1 cellular context compared by ENCODE assay signal in genomic region chr2:36277876-36278523, GRCh38.
TF ChIP-seq lines count a peak whose summit lies in the region.

No MANE protein-coding gene starts in this region.

TF ChIP-seq in IMR-90, 13 proteins besides CTCF, POLR2A, EP300 and RAD21 (continued from another document):
- TF ChIP-seq, protein P1, sequence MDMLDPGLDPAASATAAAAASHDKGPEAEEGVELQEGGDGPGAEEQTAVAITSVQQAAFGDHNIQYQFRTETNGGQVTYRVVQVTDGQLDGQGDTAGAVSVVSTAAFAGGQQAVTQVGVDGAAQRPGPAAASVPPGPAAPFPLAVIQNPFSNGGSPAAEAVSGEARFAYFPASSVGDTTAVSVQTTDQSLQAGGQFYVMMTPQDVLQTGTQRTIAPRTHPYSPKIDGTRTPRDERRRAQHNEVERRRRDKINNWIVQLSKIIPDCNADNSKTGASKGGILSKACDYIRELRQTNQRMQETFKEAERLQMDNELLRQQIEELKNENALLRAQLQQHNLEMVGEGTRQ (IDR thresholded peaks at IDR 0.05; ENCODE audit: low read depth, low read length), result no peak
- no peak for TF ChIP-seq MAFK (IDR thresholded peaks at IDR 0.05; ENCODE audit: low read depth, low read length)
- TF ChIP-seq BHLHE40 (IDR thresholded peaks at IDR 0.05; ENCODE audit: low read depth, low read length), result no peak
